ENCODE assay signal across 14 cellular contexts in the genomic region with DNA sequence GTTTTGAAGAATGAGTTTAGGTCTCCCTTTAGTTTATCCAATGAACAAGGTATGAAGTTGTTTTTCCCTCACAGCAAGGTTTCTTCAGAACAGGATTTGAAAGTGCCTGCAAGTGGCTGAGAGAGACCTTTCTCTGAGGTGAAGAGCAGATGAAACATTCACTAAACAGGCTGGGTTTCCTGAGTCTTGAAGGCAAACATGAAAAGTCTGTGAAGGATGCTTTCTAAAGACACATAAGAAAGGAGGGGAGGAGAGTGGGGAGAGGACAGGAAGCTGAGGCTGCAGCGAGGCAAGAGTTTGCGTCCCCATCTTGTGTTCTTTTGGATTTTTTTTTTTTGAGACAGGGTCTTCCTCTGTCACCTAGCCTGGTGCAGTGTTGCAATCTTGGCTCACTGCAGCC.
"Had no signal": no experiment of that assay in that cellular context is flagged by ENCODE, and none has a peak within 500 bp of the region (broad histone marks: within the 10 kb centered on the region; RNA-seq: fewer than 3 reads in every experiment).

No MANE protein-coding gene starts in this region.

- H3K4me3 Mint-ChIP-seq: stimulated activated naive CD8-positive, alpha-beta T cell treated with anti-CD3 and anti-CD28 coated beads, Interleukin-15, Interleukin-2, amounts not matched to agents 100 ng/mL and 50 ng/mL, for 24 hours; type B pancreatic cell had no signal

- H3K4me3 ChIP-seq: adrenal gland, breast epithelium, coronary artery, lung, prostate gland had no signal

- H3K27ac Mint-ChIP-seq: stimulated activated naive CD8-positive, alpha-beta T cell treated with anti-CD3 and anti-CD28 coated beads, Interleukin-15, Interleukin-2, amounts not matched to agents 100 ng/mL and 50 ng/mL, for 24 hours; type B pancreatic cell had no signal

- H3K9me3 ChIP-seq: adrenal gland, prostate gland had no signal

- DNase-seq: activated effector memory CD4-positive, alpha-beta T cell treated with anti-CD3 and anti-CD28 coated beads, Interleukin-2, amount 50 U/mL, for 16 hours; adrenal gland; erythroblast; foreskin melanocyte; hypothalamus; islet precursor cell; left colon; right cardiac atrium had no signal

- ATAC-seq: left colon, right cardiac atrium had no signal

- H3K4me1 ChIP-seq: adrenal gland, breast epithelium, prostate gland had no signal

- H3K9me3 Mint-ChIP-seq: stimulated activated naive CD8-positive, alpha-beta T cell treated with anti-CD3 and anti-CD28 coated beads, Interleukin-15, Interleukin-2, amounts not matched to agents 100 ng/mL and 50 ng/mL, for 24 hours had no signal

- H3K27me3 Mint-ChIP-seq: stimulated activated naive CD8-positive, alpha-beta T cell treated with anti-CD3 and anti-CD28 coated beads, Interleukin-15, Interleukin-2, amounts not matched to agents 100 ng/mL and 50 ng/mL, for 24 hours had no signal

- H3K36me3 Mint-ChIP-seq: type B pancreatic cell had no signal

- H3K27ac ChIP-seq: adrenal gland, breast epithelium, coronary artery, prostate gland had no signal

- H3K36me3 ChIP-seq: adrenal gland, breast epithelium, prostate gland had no signal
